ENCODE assay signal across 14 cellular contexts in genomic region chrX:131985526-131986049, GRCh38. TPM values are rescaled to one million over a fixed set of nuclear protein-coding genes. Genes with fewer than 3 reads are reported as not detected.
DNase-seq lines count a peak whose midpoint lies in the region; ATAC-seq, FAIRE-seq and TF ChIP-seq lines count a peak whose summit lies in the region.
"Had no signal": no experiment of that assay in that cellular context is flagged by ENCODE, and none has a peak within 500 bp of the region (broad histone marks: within the 10 kb centered on the region; RNA-seq: fewer than 3 reads in every experiment).

No MANE protein-coding gene starts in this region.

- TF ChIP-seq POLR2A in GM12891 (IDR thresholded peaks at IDR 0.05; ENCODE audit: low read depth, low read length) (no peak), transverse colon (IDR thresholded peaks at IDR 0.05) (no peak)

- H3K4me1 Mint-ChIP-seq in CD4-positive, CD25-positive, alpha-beta regulatory T cell, result peaks cover 8 to 48% (median 12%) of the 10 kb centered on the region in 4 donors
- H3K4me1 Mint-ChIP-seq in activated CD8-positive, alpha-beta T cell treated with anti-CD3 and anti-CD28 coated beads for 36 hours (ENCODE audit: low read depth), result peaks cover 58% of the 10 kb centered on the region

- H3K27ac Mint-ChIP-seq in CD4-positive, CD25-positive, alpha-beta regulatory T cell, result peak overlapping the region; percentile 72 to 86 (median 78)
- peak overlapping the region; percentile 90 for H3K27ac Mint-ChIP-seq in activated CD8-positive, alpha-beta T cell treated with anti-CD3 and anti-CD28 coated beads for 36 hours
- H3K27ac Mint-ChIP-seq: activated CD8-positive, alpha-beta memory T cell treated with anti-CD3 and anti-CD28 coated beads, Interleukin-2, amount 10 ng/mL, durations not matched to agents 7 days and 5 days had no signal

- POLR2A ChIA-PET in activated CD8-positive, alpha-beta T cell treated with anti-CD3 and anti-CD28 coated beads for 36 hours (lab: Charles Lee), result interaction anchor here (1.9 kb wide), 1 partner anchor 39 kb away, joined by 5 read pairs; no protein-coding TSS in a partner anchor

- CTCF ChIA-PET in activated CD8-positive, alpha-beta T cell treated with anti-CD3 and anti-CD28 coated beads for 36 hours (lab: Charles Lee), result interaction anchor here (1.1 to 1.5 kb wide), 3 partner anchors 14 to 233 kb away, joined by 3 to 4 read pairs (median 3); partner anchors contain the start of gene RAP2C

- H3K9me3 ChIP-seq in CD4-positive, CD25-positive, alpha-beta regulatory T cell (ENCODE audit: control insufficient read depth in 2 of 2, low read length in 2 of 2), result no peaks in the 10 kb centered on the region
- no peaks in the 10 kb centered on the region for H3K9me3 ChIP-seq in transverse colon
- H3K9me3 ChIP-seq: spleen had no signal

- H3K36me3 ChIP-seq in CD4-positive, CD25-positive, alpha-beta regulatory T cell (ENCODE audit: control insufficient read depth, insufficient read depth, low read length), result no peaks in the 10 kb centered on the region
- H3K36me3 ChIP-seq in transverse colon, result no peaks in the 10 kb centered on the region
- H3K36me3 ChIP-seq: brain microvascular endothelial cell, spleen had no signal

- H3K4me3 ChIP-seq in CD4-positive, CD25-positive, alpha-beta regulatory T cell (ENCODE audit: low read depth, low read length), result no peak overlapping the region
- no peak overlapping the region for H3K4me3 ChIP-seq in transverse colon
- H3K4me3 ChIP-seq: spleen had no signal

- in situ Hi-C loops in transverse colon (cut with MboI; ENCODE audit: low pct_ligation_motif_present in 1 of 4, low pct_unique_long_range_greater_than_20kb in 1 of 4, low sequenced_read_pairs in 3 of 4), result no loop called here

- intact Hi-C loops in activated CD8-positive, alpha-beta T cell treated with anti-CD3 and anti-CD28 coated beads for 36 hours (cut with micrococcal nuclease), result loop anchor here (5.0 kb wide), 1 partner anchor 37 kb away; the partner anchor contains the start of gene STK26
- intact Hi-C loops in transverse colon (cut with DNase I; ENCODE audit: low total_unique reads), result no loop called here

- H3K27me3 ChIP-seq in CD4-positive, CD25-positive, alpha-beta regulatory T cell (ENCODE audit: control insufficient read depth, insufficient read depth, low read length), result no peaks in the 10 kb centered on the region
- H3K27me3 ChIP-seq in transverse colon, result no peaks in the 10 kb centered on the region
- H3K27me3 ChIP-seq: brain microvascular endothelial cell had no signal

- peaks cover 0 to 2% (median 0%) of the 10 kb centered on the region in 7 donors for H3K9me3 Mint-ChIP-seq in CD4-positive, CD25-positive, alpha-beta regulatory T cell
- no peaks in the 10 kb centered on the region for H3K9me3 Mint-ChIP-seq in activated CD8-positive, alpha-beta T cell treated with anti-CD3 and anti-CD28 coated beads for 36 hours

- no peak for TF ChIP-seq CTCF in activated CD8-positive, alpha-beta T cell treated with anti-CD3 and anti-CD28 coated beads for 36 hours (IDR thresholded peaks at IDR 0.05)
- no peak for TF ChIP-seq CTCF in transverse colon (IDR thresholded peaks at IDR 0.05)

- no peaks in the 10 kb centered on the region for H3K36me3 Mint-ChIP-seq in CD4-positive, CD25-positive, alpha-beta regulatory T cell
- peaks cover 2% of the 10 kb centered on the region for H3K36me3 Mint-ChIP-seq in activated CD8-positive, alpha-beta T cell treated with anti-CD3 and anti-CD28 coated beads for 36 hours (ENCODE audit: low read depth)

- no peak overlapping the region for H3K27ac ChIP-seq in CD4-positive, CD25-positive, alpha-beta regulatory T cell (ENCODE audit: insufficient read depth, low read length, poor library complexity, severe bottlenecking)
- H3K27ac ChIP-seq in transverse colon, result no peak overlapping the region
- H3K27ac ChIP-seq: brain microvascular endothelial cell had no signal

- peak; percentile 43 for FAIRE-seq in GM12891 (lab: Jason Lieb, UNC)
- FAIRE-seq: D721Med had no signal

- no peak for ATAC-seq in CD4-positive, CD25-positive, alpha-beta regulatory T cell (ENCODE audit: low read depth in 2 of 2)
- ATAC-seq in activated CD8-positive, alpha-beta T cell treated with anti-CD3 and anti-CD28 coated beads for 36 hours, result no peak
- ATAC-seq in GM21423 (IDR thresholded peaks at IDR 0.05; ENCODE audit: unreplicated experiment) (no peak), HG03354 (IDR thresholded peaks at IDR 0.05; ENCODE audit: poor library complexity, severe bottlenecking, unreplicated experiment) (no peak)
- ATAC-seq: activated CD8-positive, alpha-beta memory T cell treated with anti-CD3 and anti-CD28 coated beads, Interleukin-2, amount 10 ng/mL, durations not matched to agents 7 days and 5 days; esophagus mucosa had no signal

- H3K4me1 ChIP-seq in CD4-positive, CD25-positive, alpha-beta regulatory T cell (ENCODE audit: control insufficient read depth, insufficient read depth, low read length, poor library complexity, severe bottlenecking), result peaks cover 14% of the 10 kb centered on the region
- no peaks in the 10 kb centered on the region for H3K4me1 ChIP-seq in transverse colon

- DNase-seq in CD4-positive, CD25-positive, alpha-beta regulatory T cell, result no peak
- DNase-seq in GM12891 (ENCODE audit: insufficient read length, low spot score), result no peak
- peak; percentile 21 for DNase-seq in activated CD8-positive, alpha-beta T cell treated with anti-CD3 and anti-CD28 coated beads for 36 hours
- peak; percentile 61 for DNase-seq in islet precursor cell
- DNase-seq in transverse colon, result no peak
- DNase-seq: activated CD8-positive, alpha-beta memory T cell treated with anti-CD3 and anti-CD28 coated beads, Interleukin-2, amount 10 ng/mL, durations not matched to agents 7 days and 5 days; brain microvascular endothelial cell; NCI-H1092 treated with DMSO at 0.1 percent for 48 hours; spleen; stimulated activated CD8-positive, alpha-beta memory T cell treated with anti-CD3 and anti-CD28 coated beads, Interleukin-4, amount 100 ng/mL, for 48 hours had no signal

- WGBS in transverse colon (ENCODE audit: low coverage in 1 of 2), 2 donors, result 57% methylated on average over 4 of the region's 4 CpGs; no CpG with 5 or more reads in 1 of the 2 donors

- H3K4me3 Mint-ChIP-seq in CD4-positive, CD25-positive, alpha-beta regulatory T cell, result peak overlapping the region in 2 of 4 donors; percentile 3 to 45
- no peak overlapping the region for H3K4me3 Mint-ChIP-seq in activated CD8-positive, alpha-beta T cell treated with anti-CD3 and anti-CD28 coated beads for 36 hours
- H3K4me3 Mint-ChIP-seq: activated CD8-positive, alpha-beta memory T cell treated with anti-CD3 and anti-CD28 coated beads, Interleukin-2, amount 10 ng/mL, durations not matched to agents 7 days and 5 days had no signal

- no peak for TF ChIP-seq EP300 in transverse colon (IDR thresholded peaks at IDR 0.05; ENCODE audit: low read depth)

- peaks cover 10% of the 10 kb centered on the region for H3K27me3 Mint-ChIP-seq in CD4-positive, CD25-positive, alpha-beta regulatory T cell
- no peaks in the 10 kb centered on the region for H3K27me3 Mint-ChIP-seq in activated CD8-positive, alpha-beta T cell treated with anti-CD3 and anti-CD28 coated beads for 36 hours

TF ChIP-seq in GM12891, 5 proteins besides CTCF, POLR2A, EP300 and RAD21:
- TF ChIP-seq PAX5 (IDR thresholded peaks at IDR 0.05; ENCODE audit: insufficient read depth, low read length, severe bottlenecking) (no peak), TAF1 (IDR thresholded peaks at IDR 0.05; ENCODE audit: low read depth, low read length) (no peak), POU2F2 (IDR thresholded peaks at IDR 0.05; ENCODE audit: low read depth, low read length) (no peak)

RNA-seq across cellular contexts. Expression of gene STK26, which starts 37.5 kb away (rescaled TPM):
- 18.4 TPM for total RNA-seq in CD4-positive, CD25-positive, alpha-beta regulatory T cell
- polyA plus RNA-seq in CD4-positive, CD25-positive, alpha-beta regulatory T cell, result 10 to 100 TPM; 19.1 to 29.6 (median 23.6) TPM
- 35.0 TPM for polyA plus RNA-seq in GM12891 (2012; ENCODE audit: low read depth, missing spikeins)
- total RNA-seq in activated CD8-positive, alpha-beta T cell treated with anti-CD3 and anti-CD28 coated beads for 36 hours, result 10 to 100 TPM; 75.4 to 79.9 TPM
- 10 to 100 TPM in 3 of 4 donors, 1 to 10 TPM in 1; 7.1 to 21.9 (median 18.6) TPM for total RNA-seq in transverse colon

Comparison
In these comparisons a context has a peak if more than half of its experiments do, and no peak if none do; other contexts are left out.
1. DNase-seq: peak in activated CD8-positive, alpha-beta T cell treated with anti-CD3 and anti-CD28 coated beads for 36 hours (single experiment) and islet precursor cell (single experiment); none in CD4-positive, CD25-positive, alpha-beta regulatory T cell (0 of 3), GM12891 (single experiment) and transverse colon (single experiment).